In genomic region chr4:121817006-121817405, GRCh38 we compare ENCODE assay signal across 32 cellular contexts. TPM values are rescaled to one million over a fixed set of nuclear protein-coding genes. Genes with fewer than 3 reads are reported as not detected.
"Had no signal": no experiment of that assay in that cellular context is flagged by ENCODE, and none has a peak within 500 bp of the region (broad histone marks: within the 10 kb centered on the region; RNA-seq: fewer than 3 reads in every experiment).

No MANE protein-coding gene starts in this region.

- H3K27ac ChIP-seq: epithelial cell of prostate, esophagus squamous epithelium, left ventricle myocardium inferior, neutrophil, sigmoid colon, thoracic aorta had no signal

- H3K4me3 Mint-ChIP-seq: activated CD4-positive, alpha-beta T cell treated with anti-CD3 and anti-CD28 coated beads for 36 hours; activated CD8-positive, alpha-beta memory T cell treated with anti-CD3 and anti-CD28 coated beads, Interleukin-2, amount 10 ng/mL, durations not matched to agents 7 days and 5 days; activated CD8-positive, alpha-beta T cell treated with anti-CD3 and anti-CD28 coated beads, Interleukin-2, amount 10 ng/mL, durations not matched to agents 7 days and 5 days; nephron; stimulated activated effector memory CD8-positive, alpha-beta T cell treated with anti-CD3 and anti-CD28 coated beads, Interleukin-12 subunit alpha, Interleukin-12 subunit beta, amount 100 ng/mL, for 72 hours; stimulated activated naive CD8-positive, alpha-beta T cell treated with anti-CD3 and anti-CD28 coated beads, Interleukin-15, Interleukin-2, amounts not matched to agents 100 ng/mL and 50 ng/mL, for 24 hours had no signal

- H3K27me3 Mint-ChIP-seq: activated CD4-positive, alpha-beta T cell treated with anti-CD3 and anti-CD28 coated beads for 36 hours; activated CD8-positive, alpha-beta memory T cell treated with anti-CD3 and anti-CD28 coated beads, Interleukin-2, amount 10 ng/mL, durations not matched to agents 7 days and 5 days; progenitor cell of endocrine pancreas; stimulated activated naive CD8-positive, alpha-beta T cell treated with anti-CD3 and anti-CD28 coated beads, Interleukin-15, Interleukin-2, amounts not matched to agents 100 ng/mL and 50 ng/mL, for 24 hours had no signal

- H3K27me3 ChIP-seq: esophagus squamous epithelium, neutrophil, sigmoid colon had no signal

- H3K4me3 ChIP-seq: esophagus squamous epithelium, left ventricle myocardium inferior, lung, mucosa of descending colon, sigmoid colon, thoracic aorta had no signal

- H3K9me3 Mint-ChIP-seq: nephron; stimulated activated effector memory CD8-positive, alpha-beta T cell treated with anti-CD3 and anti-CD28 coated beads, Interleukin-12 subunit alpha, Interleukin-12 subunit beta, amount 100 ng/mL, for 72 hours; stimulated activated naive CD8-positive, alpha-beta T cell treated with anti-CD3 and anti-CD28 coated beads, Interleukin-15, Interleukin-2, amounts not matched to agents 100 ng/mL and 50 ng/mL, for 24 hours had no signal

- ATAC-seq: activated CD4-positive, alpha-beta T cell treated with anti-CD3 and anti-CD28 coated beads for 36 hours; activated CD8-positive, alpha-beta memory T cell treated with anti-CD3 and anti-CD28 coated beads, Interleukin-2, amount 10 ng/mL, durations not matched to agents 7 days and 5 days; activated CD8-positive, alpha-beta T cell treated with anti-CD3 and anti-CD28 coated beads, Interleukin-2, amount 10 ng/mL, durations not matched to agents 7 days and 5 days; mucosa of descending colon; stimulated activated effector memory CD8-positive, alpha-beta T cell treated with anti-CD3 and anti-CD28 coated beads, Interleukin-12 subunit alpha, Interleukin-12 subunit beta, amount 100 ng/mL, for 72 hours had no signal

- FAIRE-seq: bronchial epithelial cell, colon, islet of Langerhans, small intestine, urothelium cell line had no signal

- H3K27ac Mint-ChIP-seq: activated CD4-positive, alpha-beta T cell treated with anti-CD3 and anti-CD28 coated beads for 36 hours; nephron; progenitor cell of endocrine pancreas; stimulated activated effector memory CD8-positive, alpha-beta T cell treated with anti-CD3 and anti-CD28 coated beads, Interleukin-12 subunit alpha, Interleukin-12 subunit beta, amount 100 ng/mL, for 72 hours had no signal

- H3K9me3 ChIP-seq: esophagus squamous epithelium, left ventricle myocardium inferior, mucosa of descending colon, neutrophil, sigmoid colon, thoracic aorta had no signal

- DNase-seq: activated CD4-positive, alpha-beta T cell treated with anti-CD3 and anti-CD28 coated beads for 36 hours; activated CD4-positive, CD25-positive, alpha-beta regulatory T cell; activated CD8-positive, alpha-beta memory T cell treated with anti-CD3 and anti-CD28 coated beads, Interleukin-2, amount 10 ng/mL, durations not matched to agents 7 days and 5 days; activated CD8-positive, alpha-beta T cell treated with anti-CD3 and anti-CD28 coated beads, Interleukin-2, amount 10 ng/mL, durations not matched to agents 7 days and 5 days; activated gamma-delta T cell; activated naive CD4-positive, alpha-beta T cell treated with anti-CD3 and anti-CD28 coated beads, Interleukin-2, amount 50 U/mL, for 16 hours; amniotic stem cell; dermis blood vessel endothelial cell; effector CD4-positive, alpha-beta T cell; esophagus squamous epithelium; foreskin melanocyte; left ventricle myocardium inferior; mucosa of descending colon; retina; sigmoid colon; small intestine; stimulated activated CD4-positive, alpha-beta T cell treated with anti-CD3 and anti-CD28 coated beads, Interleukin-4, amount 100 ng/mL, for 24 hours; trophoblast cell had no signal

- H3K4me1 ChIP-seq: left ventricle myocardium inferior, sigmoid colon had no signal

RNA-seq across cellular contexts. Expression of gene SMIM43, which starts 52.0 kb away (rescaled TPM):
- total RNA-seq: activated CD4-positive, alpha-beta T cell treated with anti-CD3 and anti-CD28 coated beads for 36 hours; activated CD8-positive, alpha-beta T cell treated with anti-CD3 and anti-CD28 coated beads, Interleukin-2, amount 10 ng/mL, durations not matched to agents 7 days and 5 days; left ventricle myocardium inferior; mesenteric fat pad; osteocyte; progenitor cell of endocrine pancreas; thoracic aorta had no signal
